11 cellular contexts compared by ENCODE assay signal in genomic region chr11:1202154-1202775, GRCh38. TPM values are rescaled to one million over a fixed set of nuclear protein-coding genes. Genes with fewer than 3 reads are reported as not detected.
DNase-seq lines count a peak whose midpoint lies in the region; ATAC-seq, FAIRE-seq and TF ChIP-seq lines count a peak whose summit lies in the region.
"Had no signal": no experiment of that assay in that cellular context is flagged by ENCODE, and none has a peak within 500 bp of the region (broad histone marks: within the 10 kb centered on the region; RNA-seq: fewer than 3 reads in every experiment).

No MANE protein-coding gene starts in this region.

- H4K20me1 ChIP-seq in HepG2 (ENCODE audit: insufficient read depth, low read length), result no peaks in the 10 kb centered on the region

- H3K27me3 ChIP-seq in GM06990 (replicated peaks; ENCODE audit: control insufficient read depth, insufficient read depth, low read length) (no peaks in the 10 kb centered on the region), HepG2 (ENCODE audit: control insufficient read depth in 1 of 2, insufficient read depth in 2 of 2, low read length in 2 of 2) (peaks cover 43 to 83% of the 10 kb centered on the region in 2 experiments), colonic mucosa (peaks cover 13% of the 10 kb centered on the region)

- H3K4me3 ChIP-seq in A549 (no peak overlapping the region), GM06990 (replicated peaks; ENCODE audit: low read depth, low read length) (no peak overlapping the region), HepG2 (replicated peaks in 1 of 3; ENCODE audit: insufficient read depth in 1 of 3, low read depth in 2 of 3, low read length in 3 of 3) (no peak overlapping the region), colonic mucosa (no peak overlapping the region)

- TF ChIP-seq RAD21 in A549 (conservative IDR thresholded peaks at IDR 0.05 in 1 of 2, IDR thresholded peaks at IDR 0.05 in 1 of 2) (no peak), HepG2 (CRISPR knock-in tag; IDR thresholded peaks at IDR 0.05) (no peak)

- CTCF ChIA-PET in A549 (lab: Yijun Ruan, JAX) (interaction anchor here (0.7 to 5.5 kb wide), 30 partner anchors 8 to 372 kb away, joined by 3 to 34 read pairs (median 4); partner anchors contain the start of genes MUC5AC and MUC5B), HepG2 (lab: Yijun Ruan, JAX; ENCODE audit: low intra/inter-chr PET ratio, low total read pairs) (interaction anchor here (1.4 to 1.5 kb wide), 2 partner anchors 31 to 313 kb away, joined by 4 to 11 read pairs; no protein-coding TSS in a partner anchor)

- no peak for TF ChIP-seq CTCF in A549 (IDR thresholded peaks at IDR 0.05)
- TF ChIP-seq CTCF in GM06990 (IDR thresholded peaks at IDR 0.05; ENCODE audit: insufficient read depth, low read length, poor library complexity, severe bottlenecking), result no peak
- no peak for TF ChIP-seq CTCF in HepG2 (CRISPR knock-in tag; IDR thresholded peaks at IDR 0.05)
- TF ChIP-seq CTCF in colonic mucosa (IDR thresholded peaks at IDR 0.05), result no peak

- peak overlapping the region; percentile 72 to 86; a peak in 5 of 6 replicates for H3K27ac ChIP-seq in A549
- H3K27ac ChIP-seq in HepG2 (ENCODE audit: extremely low read length, insufficient read depth, low read length), result no peak overlapping the region
- H3K27ac ChIP-seq in colonic mucosa, result no peak overlapping the region

- FAIRE-seq in A549 (lab: Jason Lieb, UNC) (no peak), HepG2 (lab: Jason Lieb, UNC) (no peak)

- H3K4me2 ChIP-seq in A549 (peak overlapping the region; percentile 55; the same call in 1 of the 3 replicates), HepG2 (ENCODE audit: low read depth, low read length) (no peak overlapping the region)

- H3K36me3 ChIP-seq in GM06990 (ENCODE audit: control insufficient read depth, insufficient read depth, low read length), result no peaks in the 10 kb centered on the region
- H3K36me3 ChIP-seq in HepG2 (replicated peaks in 1 of 2; ENCODE audit: control insufficient read depth in 1 of 2, insufficient read depth in 2 of 2, low read length in 2 of 2), result no peaks in the 10 kb centered on the region
- H3K36me3 ChIP-seq in colonic mucosa, result no peaks in the 10 kb centered on the region

- H3K9ac ChIP-seq in HepG2 (ENCODE audit: insufficient read depth, low read depth, low read length) (no peak overlapping the region), colonic mucosa (ENCODE audit: low read depth in 2 of 2, low read length in 2 of 2) (no peak overlapping the region)

- H3K9me3 ChIP-seq in A549 (no peaks in the 10 kb centered on the region), HepG2 (ENCODE audit: low read length) (no peaks in the 10 kb centered on the region), colonic mucosa (no peaks in the 10 kb centered on the region)

- in situ Hi-C loops in HepG2 (cut with HindIII; ENCODE audit: extremely low pct_ligation_motif_present, low pct_unique_long_range_greater_than_20kb), result no loop called here

- TF ChIP-seq POLR2A in A549 (IDR thresholded peaks at IDR 0.05; ENCODE audit: low read length) (no peak), HepG2 (IDR thresholded peaks at IDR 0.05; ENCODE audit: insufficient read depth in 1 of 2, low read depth in 2 of 2, low read length in 2 of 2) (no peak)

- no peak overlapping the region for H2AFZ ChIP-seq in HepG2 (ENCODE audit: low read length)

- POLR2A ChIA-PET in A549 (lab: Yijun Ruan, JAX) (no interaction called here), HepG2 (lab: Yijun Ruan, JAX) (interaction anchor here (0.8 kb wide), 1 partner anchor 312 kb away, joined by 3 read pairs; no protein-coding TSS in a partner anchor)

- intact Hi-C loops in HepG2 (cut with micrococcal nuclease; ENCODE audit: unreplicated experiment), result loop anchor here (2.0 to 10.0 kb wide), 2 partner anchors 63 to 313 kb away; no protein-coding TSS in a partner anchor
- intact Hi-C loops in colonic mucosa (cut with DNase I), result loop anchor here (10.0 kb wide), 1 partner anchor 313 kb away; no protein-coding TSS in a partner anchor

- 41% methylated on average over 5 of the region's 18 CpGs for WGBS in A549 (ENCODE audit: missing lambda C conversion rate)
- 34% methylated on average over 3 of the region's 18 CpGs for WGBS in HepG2 (ENCODE audit: low lambda C conversion rate)

- DNase-seq in A549 (ENCODE audit: low read depth in 1 of 2, low spot score in 1 of 2) (peak in 1 of 2 experiments; percentile 69), GM06990 (ENCODE audit: extremely low read depth, insufficient read length) (peak; percentile 6), SW480 (ENCODE audit: low spot score) (peak; percentile 26), HepG2 (ENCODE audit: low spot score) (no peak), colonic mucosa (no peak), HK-2 (ENCODE audit: unreplicated experiment) (no peak), NCI-H2171 (lab: John Stamatoyannopoulos, UW) (no peak)
- DNase-seq: NCI-H524 treated with DMSO at 0.1 percent for 48 hours had no signal

- BruUV-seq in HepG2 (replicated peaks; lab: Mats Ljungman, UMichigan), result no TSS peak

- H3K4me1 ChIP-seq in A549, result peaks cover 18% of the 10 kb centered on the region
- no peaks in the 10 kb centered on the region for H3K4me1 ChIP-seq in HepG2 (ENCODE audit: insufficient read depth, low read length)
- H3K4me1 ChIP-seq in colonic mucosa, result peaks cover 12% of the 10 kb centered on the region

- peak; percentile 56 to 59 for ATAC-seq in A549
- ATAC-seq in HepG2, result peak; percentile 10; the same call in 2 of the 3 replicates
- ATAC-seq in GM19324 (IDR thresholded peaks at IDR 0.05; ENCODE audit: low FRiP score, unreplicated experiment), result no peak

- H3K79me2 ChIP-seq in HepG2 (ENCODE audit: insufficient read depth, low read length), result no peaks in the 10 kb centered on the region

- TF ChIP-seq EP300 in A549 (IDR thresholded peaks at IDR 0.05), result no peak
- no peak for TF ChIP-seq EP300 in HepG2 (IDR thresholded peaks at IDR 0.05; ENCODE audit: low read depth in 2 of 2, low read length in 2 of 2)
- no peak for TF ChIP-seq EP300 in HepG2 (CRISPR knock-in tag; IDR thresholded peaks at IDR 0.05; ENCODE audit: borderline replicate concordance)

RNA-seq across cellular contexts. Expression of gene MUC5B, which starts 20.6 kb away (rescaled TPM):
- 0.85 and 2.9 TPM in 2 replicates for polyA plus RNA-seq in A549 (2011; rRNA removed)
- 0.15 and 0.63 TPM in 2 replicates for polyA plus RNA-seq in A549 (2012; cell fraction: cytosol; rRNA removed)
- 1.5 and 3.7 TPM in 2 replicates for polyA plus RNA-seq in A549 (2012; cell fraction: nucleus; rRNA removed)
- polyA plus RNA-seq in A549 (2017; fragmentation: RNase III; extraction: RNeasy Plus Mini Kit Qiagen cat#74134 plus additional on column Dnase treatment), result 0.70 to 1.4 TPM (median 0.81 TPM) in 3 replicates
- 4.5 and 5.7 TPM in 2 replicates for polyA minus RNA-seq in A549 (2011; rRNA and poly(A)+ RNA removed)
- not detected in 2 replicates for total RNA-seq in HepG2 (2016; rRNA removed; fragmentation: Illumina TruSeq; extraction: Trizol)
- total RNA-seq in HepG2 (2016; cell fraction: cytosol; rRNA removed; fragmentation: Illumina TruSeq; extraction: Trizol; ENCODE audit: low read depth), result under 0.01 TPM in 1 of 2 replicates, not detected in the other
- not detected in 2 replicates for total RNA-seq in HepG2 (2016; cell fraction: insoluble cytoplasmic fraction; rRNA removed; fragmentation: Illumina TruSeq; extraction: Trizol)
- total RNA-seq in HepG2 (2016; cell fraction: membrane; rRNA removed; fragmentation: Illumina TruSeq; extraction: Trizol), result not detected in 2 replicates
- not detected in 2 replicates for total RNA-seq in HepG2 (2016; cell fraction: nucleus; rRNA removed; fragmentation: Illumina TruSeq; extraction: Trizol)
- polyA plus RNA-seq in HepG2 (2011; rRNA removed), result 0.01 and 0.05 TPM in 2 replicates
- under 0.01 and 0.01 TPM in 2 replicates for polyA plus RNA-seq in HepG2 (2011; cell fraction: cytosol; rRNA removed)
- 0.18 and 0.99 TPM in 2 replicates for polyA plus RNA-seq in HepG2 (2011; cell fraction: nucleus; rRNA removed)
- polyA plus RNA-seq in HepG2 (2012), result 2.3 and 3.1 TPM in 2 replicates
- not detected in 2 replicates for polyA plus RNA-seq in HepG2 (2016; cell fraction: cytosol; fragmentation: Illumina TruSeq; extraction: Trizol; ENCODE audit: low read depth)
- polyA plus RNA-seq in HepG2 (2016; cell fraction: insoluble cytoplasmic fraction; fragmentation: Illumina TruSeq; extraction: Trizol; ENCODE audit: low read depth), result not detected in 2 replicates
- polyA plus RNA-seq in HepG2 (2016; cell fraction: membrane; fragmentation: Illumina TruSeq; extraction: Trizol; ENCODE audit: low read depth), result not detected in 2 replicates
- polyA plus RNA-seq in HepG2 (2016; cell fraction: nucleus; fragmentation: Illumina TruSeq; extraction: Trizol; ENCODE audit: insufficient read depth, low read depth), result not detected in 2 replicates
- 0.02 and 0.06 TPM in 2 replicates for polyA minus RNA-seq in HepG2 (2011; rRNA and poly(A)+ RNA removed; ENCODE audit: low replicate concordance)
- polyA minus RNA-seq in HepG2 (2011; cell fraction: cytosol; rRNA and poly(A)+ RNA removed), result 0.69 TPM in 1 of 2 replicates, not detected in the other
- 0.26 and 0.50 TPM in 2 replicates for polyA minus RNA-seq in HepG2 (2011; cell fraction: nucleus; rRNA and poly(A)+ RNA removed)
- 100 to 1,000 TPM; 285 to 655 TPM for total RNA-seq in colonic mucosa
- total RNA-seq: T-helper 2 cell treated with Interferon-gamma antibody and Interleukin-4, amounts not matched to agents 100 ng/mL and 5 ng/mL, for 36 hours had no signal

RNA-seq across cellular contexts. Expression of gene MUC5AC, which starts 44.5 kb away (rescaled TPM):
- polyA plus RNA-seq in A549 (2011; rRNA removed) (7.4 and 24.5 TPM in 2 replicates), A549 (2017; fragmentation: RNase III; extraction: RNeasy Plus Mini Kit Qiagen cat#74134 plus additional on column Dnase treatment) (0.18 to 0.55 TPM (median 0.18 TPM) in 3 replicates), HepG2 (2011; rRNA removed) (under 0.01 TPM in 2 replicates)
- polyA plus RNA-seq in A549 (2012; cell fraction: cytosol; rRNA removed), result 10.8 and 14.4 TPM in 2 replicates
- polyA plus RNA-seq in A549 (2012; cell fraction: nucleus; rRNA removed), result 48.3 and 55.5 TPM in 2 replicates
- polyA minus RNA-seq in A549 (2011; rRNA and poly(A)+ RNA removed), result 26.6 and 31.9 TPM in 2 replicates
- total RNA-seq in HepG2 (2016; rRNA removed; fragmentation: Illumina TruSeq; extraction: Trizol) (not detected in 2 replicates), colonic mucosa (under 1 TPM; 0.03 to 0.20 TPM)
- total RNA-seq in HepG2 (2016; cell fraction: cytosol; rRNA removed; fragmentation: Illumina TruSeq; extraction: Trizol; ENCODE audit: low read depth), result not detected in 2 replicates
- total RNA-seq in HepG2 (2016; cell fraction: insoluble cytoplasmic fraction; rRNA removed; fragmentation: Illumina TruSeq; extraction: Trizol), result not detected in 2 replicates
- total RNA-seq in HepG2 (2016; cell fraction: membrane; rRNA removed; fragmentation: Illumina TruSeq; extraction: Trizol), result not detected in 2 replicates
- not detected in 2 replicates for total RNA-seq in HepG2 (2016; cell fraction: nucleus; rRNA removed; fragmentation: Illumina TruSeq; extraction: Trizol)
- polyA plus RNA-seq in HepG2 (2011; cell fraction: cytosol; rRNA removed), result under 0.01 TPM in 1 of 2 replicates, not detected in the other
- polyA plus RNA-seq in HepG2 (2011; cell fraction: nucleus; rRNA removed), result 0.02 TPM in 2 replicates
- polyA plus RNA-seq in HepG2 (2012), result not detected in 2 replicates
- polyA plus RNA-seq in HepG2 (2016; cell fraction: cytosol; fragmentation: Illumina TruSeq; extraction: Trizol; ENCODE audit: low read depth), result not detected in 2 replicates
- polyA plus RNA-seq in HepG2 (2016; cell fraction: insoluble cytoplasmic fraction; fragmentation: Illumina TruSeq; extraction: Trizol; ENCODE audit: low read depth), result not detected in 2 replicates
- not detected in 2 replicates for polyA plus RNA-seq in HepG2 (2016; cell fraction: membrane; fragmentation: Illumina TruSeq; extraction: Trizol; ENCODE audit: low read depth)
- 0.03 TPM in 1 of 2 replicates, not detected in the other for polyA plus RNA-seq in HepG2 (2016; cell fraction: nucleus; fragmentation: Illumina TruSeq; extraction: Trizol; ENCODE audit: insufficient read depth, low read depth)
- not detected in 2 replicates for polyA minus RNA-seq in HepG2 (2011; rRNA and poly(A)+ RNA removed; ENCODE audit: low replicate concordance)
- polyA minus RNA-seq in HepG2 (2011; cell fraction: cytosol; rRNA and poly(A)+ RNA removed), result not detected in 2 replicates
- not detected in 2 replicates for polyA minus RNA-seq in HepG2 (2011; cell fraction: nucleus; rRNA and poly(A)+ RNA removed)
- total RNA-seq: neural crest cell; T-helper 2 cell treated with Interferon-gamma antibody and Interleukin-4, amounts not matched to agents 100 ng/mL and 5 ng/mL, for 36 hours had no signal

Comparison
In these comparisons a context has a peak if more than half of its experiments do, and no peak if none do; other contexts are left out.
1. DNase-seq: peak in GM06990 (single experiment) and SW480 (single experiment); none in HepG2 (single experiment), colonic mucosa (single experiment), HK-2 (single experiment) and NCI-H2171 (single experiment).
2. H3K27ac ChIP-seq: peak in A549 (2 of 2); none in HepG2 (single experiment) and colonic mucosa (single experiment).
3. RNA of gene MUC5B, which starts 20.6 kb away (total RNA-seq): 285 to 655 TPM in colonic mucosa; under 0.01 TPM in HepG2; every median in the first group is over 100 times any median in the second.